22 cellular contexts compared by ENCODE assay signal in genomic region chr6:13348320-13349113, GRCh38.
"Had no signal": no experiment of that assay in that cellular context is flagged by ENCODE, and none has a peak within 500 bp of the region (broad histone marks: within the 10 kb centered on the region; RNA-seq: fewer than 3 reads in every experiment).

No MANE protein-coding gene starts in this region.

- H3K4me1 ChIP-seq: colonic mucosa, esophagus muscularis mucosa, foreskin keratinocyte, gastroesophageal sphincter, lower lobe of right lung had no signal

- H3K27ac Mint-ChIP-seq: mesothelial cell of epicardium had no signal

- H3K36me3 Mint-ChIP-seq: mesothelial cell of epicardium had no signal

- FAIRE-seq: endothelial cell of umbilical vein, frontal cortex, kidney had no signal

- H3K9me3 ChIP-seq: colonic mucosa, esophagus muscularis mucosa, gastroesophageal sphincter, left lung, lower lobe of right lung had no signal

- DNase-seq: colonic mucosa; dermis blood vessel endothelial cell; dorsolateral prefrontal cortex; effector CD4-positive, alpha-beta T cell; effector memory CD4-positive, alpha-beta T cell; foreskin keratinocyte; heart left ventricle; hypothalamus; immature natural killer cell; islet precursor cell; kidney; kidney glomerular epithelial cell; left lung; left ventricle myocardium superior; lower lobe of right lung; mesenchymal stem cell had no signal

- H2AFZ ChIP-seq: hepatocyte had no signal

- H3K36me3 ChIP-seq: colonic mucosa, esophagus muscularis mucosa, gastroesophageal sphincter, heart left ventricle, left lung, lower lobe of right lung had no signal

- H3K4me3 Mint-ChIP-seq: immature natural killer cell, mesothelial cell of epicardium had no signal

- H3K79me2 ChIP-seq: hepatocyte had no signal

- H3K4me3 ChIP-seq: colonic mucosa, dorsolateral prefrontal cortex, esophagus muscularis mucosa, gastroesophageal sphincter, heart left ventricle, hepatocyte, left lung, lower lobe of right lung had no signal

- H3K4me2 ChIP-seq: hepatocyte had no signal

- H3K9me3 Mint-ChIP-seq: immature natural killer cell had no signal

- H3K27me3 ChIP-seq: colonic mucosa, dorsolateral prefrontal cortex, esophagus muscularis mucosa, foreskin keratinocyte, gastroesophageal sphincter, heart left ventricle, hepatocyte, left lung had no signal

- H3K27ac ChIP-seq: colonic mucosa, esophagus muscularis mucosa, foreskin keratinocyte, gastroesophageal sphincter, heart left ventricle, hepatocyte, left lung, lower lobe of right lung had no signal

- ATAC-seq: foreskin keratinocyte, gastroesophageal sphincter, heart left ventricle, left lung, left ventricle myocardium superior, lower lobe of right lung had no signal
